ENCODE assay signal across 1 cellular context in the genomic region with DNA sequence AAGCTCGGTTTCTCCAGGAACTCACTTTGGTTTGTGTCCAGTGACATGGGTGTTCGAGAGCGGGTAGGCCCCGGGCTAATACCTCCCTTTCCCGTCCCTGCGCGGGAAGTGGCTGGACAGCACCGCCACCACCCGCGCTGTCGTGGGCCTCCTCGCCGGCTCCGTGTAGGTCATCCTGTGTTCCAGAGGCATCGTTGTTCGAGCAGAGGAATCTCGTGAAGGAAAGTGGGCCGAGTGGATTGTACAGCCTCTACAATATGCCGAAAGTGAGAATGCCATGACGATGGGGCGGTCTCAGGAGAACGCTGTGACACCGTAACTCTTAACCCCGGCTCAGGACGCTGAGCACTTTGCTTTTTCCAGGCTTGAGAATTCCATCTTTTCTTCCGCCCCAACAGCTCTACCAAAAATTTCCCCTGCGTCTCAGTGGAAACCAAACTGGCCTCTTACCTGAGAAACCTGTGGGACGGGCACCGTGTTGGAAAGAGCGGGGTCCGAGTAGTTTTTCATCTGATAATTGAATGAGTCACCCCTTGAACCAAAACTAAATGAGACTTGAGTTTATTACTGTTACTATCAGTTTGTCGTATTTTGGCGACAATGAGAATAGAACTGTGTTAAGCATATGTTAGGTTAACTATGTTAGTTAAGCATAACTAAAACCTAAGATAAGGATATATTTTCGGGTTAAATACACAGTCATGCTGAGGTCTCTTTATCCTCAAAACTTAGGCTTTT.
A peak's percentile ranks its signal among the peaks of the same experiment; 100 is the strongest.
TF ChIP-seq lines count a peak whose summit lies in the region.

No MANE protein-coding gene starts in this region.

TF ChIP-seq in HepG2, 621 proteins besides CTCF, POLR2A, EP300 and RAD21 (continued from another document):
- 0 out of 2 replicates have a peak, but pooled peaks have one; percentile 15 for TF ChIP-seq HMGXB3 (CRISPR knock-in tag; IDR thresholded peaks at IDR 0.05; ENCODE audit: borderline replicate concordance)
- peak; percentile 34; the same call in 1 of the 2 replicates for TF ChIP-seq ZXDC (CRISPR knock-in tag; IDR thresholded peaks at IDR 0.05)
- TF ChIP-seq ELF3 (CRISPR knock-in tag; IDR thresholded peaks at IDR 0.05): no peak
